In the genomic region with DNA sequence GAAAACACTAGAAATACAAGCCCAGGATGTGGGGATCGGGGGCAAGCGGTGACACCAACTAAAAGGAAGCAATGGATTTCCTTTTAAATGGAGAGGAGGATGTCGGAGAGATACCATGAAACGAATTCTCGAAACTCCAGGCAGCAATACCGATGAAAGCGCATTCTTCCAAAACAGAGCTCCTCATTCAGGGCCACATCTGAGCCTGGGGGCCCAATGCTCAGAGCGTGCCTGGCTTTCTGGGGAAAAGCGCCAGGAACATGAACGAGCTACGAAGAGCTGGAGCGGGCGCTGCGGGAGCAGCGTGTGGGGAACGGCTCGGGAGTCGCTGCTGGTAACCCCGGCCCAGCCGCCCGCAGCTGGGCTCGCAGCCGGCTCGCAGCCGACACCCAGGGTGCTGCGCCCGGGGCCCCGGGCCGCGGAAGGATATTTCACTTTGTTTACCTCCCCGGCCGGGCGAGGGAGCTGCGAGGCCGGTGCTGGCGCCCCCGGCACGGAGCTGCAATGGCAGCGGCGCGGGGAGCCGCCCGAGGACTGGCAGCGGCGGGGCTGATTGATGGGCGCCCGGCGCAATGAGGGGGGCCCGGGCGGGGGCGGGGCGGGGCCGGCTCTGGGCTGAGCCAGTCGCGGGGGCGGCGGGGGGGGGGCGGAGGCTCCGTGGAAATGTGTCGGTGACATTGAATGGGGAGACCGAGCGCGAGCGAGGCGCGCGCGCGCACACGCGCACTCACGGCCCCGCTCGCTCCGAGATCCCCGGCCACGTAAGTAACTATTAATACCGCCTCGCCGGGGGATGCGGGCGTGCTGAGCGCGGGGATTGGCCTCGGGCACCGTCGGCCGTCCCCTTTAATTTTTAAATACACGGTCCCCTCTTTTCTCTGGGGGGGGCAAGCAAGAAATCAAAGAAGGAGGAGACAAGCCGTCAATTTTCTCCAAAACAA, we compare ENCODE assay signal across 8 cellular contexts.
DNase-seq lines count a peak whose midpoint lies in the region; ATAC-seq and TF ChIP-seq lines count a peak whose summit lies in the region.

Gene TRIB2 (plus strand): TSS at position 687 of the 941 bp plus-strand sequence. CDS start 1,372 bp downstream, outside the sequence.

- TF ChIP-seq CTCF in LNCaP clone FGC (IDR thresholded peaks at IDR 0.05; ENCODE audit: control insufficient read depth, extremely low read depth, insufficient read depth) (peak; percentile 21; the same call in 1 of the 2 replicates), nephron progenitor cell (IDR thresholded peaks at IDR 0.05) (no peak)

- DNase-seq in DMS114 treated with DMSO at 0.1 percent for 48 hours (lab: John Stamatoyannopoulos, UW; ENCODE audit: unreplicated experiment) (peak; percentile 10), LNCaP clone FGC (ENCODE audit: low read depth) (no peak), SIG-M5 treated with dmso at 0.1 percent for 504 hours (lab: John Stamatoyannopoulos, UW; ENCODE audit: unreplicated experiment) (peak; percentile 79), activated gamma-delta T cell (lab: John Stamatoyannopoulos, UW) (peak; percentile 94), fibroblast of the conjunctiva (ENCODE audit: low read depth) (peak; percentile 77), nephron progenitor cell (peak; percentile 85)

- ATAC-seq in GM21786 (IDR thresholded peaks at IDR 0.05; ENCODE audit: unreplicated experiment) = peak; percentile 55

- H3K36me3 Mint-ChIP-seq in nephron progenitor cell (ENCODE audit: low read depth) = no peaks in the 10 kb centered on the region
- H3K36me3 Mint-ChIP-seq in stimulated activated naive CD8-positive, alpha-beta T cell treated with anti-CD3 and anti-CD28 coated beads, Interleukin-15, Interleukin-2, amounts not matched to agents 100 ng/mL and 50 ng/mL, for 24 hours (ENCODE audit: low read depth) = no peaks in the 10 kb centered on the region

- H3K27me3 Mint-ChIP-seq in nephron progenitor cell (ENCODE audit: low read depth, poor library complexity) = no peaks in the 10 kb centered on the region
- peaks cover 6% of the 10 kb centered on the region for H3K27me3 Mint-ChIP-seq in stimulated activated naive CD8-positive, alpha-beta T cell treated with anti-CD3 and anti-CD28 coated beads, Interleukin-15, Interleukin-2, amounts not matched to agents 100 ng/mL and 50 ng/mL, for 24 hours

- no peaks in the 10 kb centered on the region for H3K9me3 Mint-ChIP-seq in nephron progenitor cell
- H3K9me3 Mint-ChIP-seq in stimulated activated naive CD8-positive, alpha-beta T cell treated with anti-CD3 and anti-CD28 coated beads, Interleukin-15, Interleukin-2, amounts not matched to agents 100 ng/mL and 50 ng/mL, for 24 hours = no peaks in the 10 kb centered on the region

- H3K4me3 Mint-ChIP-seq in nephron progenitor cell = peak within 1 kb of the TSS; percentile 99
- H3K4me3 Mint-ChIP-seq in stimulated activated naive CD8-positive, alpha-beta T cell treated with anti-CD3 and anti-CD28 coated beads, Interleukin-15, Interleukin-2, amounts not matched to agents 100 ng/mL and 50 ng/mL, for 24 hours = peak within 1 kb of the TSS; percentile 90

- peak within 1 kb of the TSS; percentile 50 for H3K4me3 ChIP-seq in LNCaP clone FGC (ENCODE audit: low read depth, low read length)

- peak within 1 kb of the TSS; percentile 98 for H3K27ac Mint-ChIP-seq in nephron progenitor cell
- H3K27ac Mint-ChIP-seq in stimulated activated naive CD8-positive, alpha-beta T cell treated with anti-CD3 and anti-CD28 coated beads, Interleukin-15, Interleukin-2, amounts not matched to agents 100 ng/mL and 50 ng/mL, for 24 hours = peak within 1 kb of the TSS; percentile 91

- H3K4me1 Mint-ChIP-seq in nephron progenitor cell = peaks cover 41% of the 10 kb centered on the region
- H3K4me1 Mint-ChIP-seq in stimulated activated naive CD8-positive, alpha-beta T cell treated with anti-CD3 and anti-CD28 coated beads, Interleukin-15, Interleukin-2, amounts not matched to agents 100 ng/mL and 50 ng/mL, for 24 hours (ENCODE audit: low read depth) = peaks cover 48% of the 10 kb centered on the region
